ENCODE assay signal across 22 cellular contexts in the genomic region with DNA sequence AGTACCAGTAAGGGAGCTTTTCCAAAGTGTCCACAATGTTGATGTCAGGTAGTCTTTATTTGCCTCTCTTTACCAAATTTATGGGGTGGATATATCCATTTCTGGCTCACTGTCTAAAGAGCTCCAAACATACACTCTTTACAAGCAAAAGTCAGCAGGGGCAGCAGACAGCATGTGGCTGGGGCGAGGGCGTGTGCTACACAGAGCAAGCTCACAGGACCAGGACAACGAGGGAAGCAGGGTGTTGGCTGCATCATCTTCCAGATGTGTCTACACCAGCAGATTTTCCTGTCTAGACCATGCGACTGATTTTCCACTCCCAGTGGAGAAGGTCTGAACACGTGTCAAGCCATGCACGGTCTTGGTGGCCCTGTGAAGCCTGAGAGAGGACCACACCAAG.
"Had no signal": no experiment of that assay in that cellular context is flagged by ENCODE, and none has a peak within 500 bp of the region (broad histone marks: within the 10 kb centered on the region; RNA-seq: fewer than 3 reads in every experiment).

No MANE protein-coding gene starts in this region.

- H3K27me3 ChIP-seq: MG63 had no signal

- H3K27ac ChIP-seq: HL-60 had no signal

- DNase-seq: Karpas-422, KG1, MG63, NCI-H1092, NCI-H1105 treated with DMSO at 0.1 percent for 48 hours, NCI-H1417 treated with DMSO at 0.1 percent for 48 hours, NCI-H146, NCI-H1694 treated with DMSO at 0.1 percent for 48 hours, NCI-H1930, NCI-H2081 treated with DMSO at 0.1 percent for 48 hours, NCI-H2171, NCI-H226, NCI-H446, NCI-H510A, NCI-H524 treated with DMSO at 0.1 percent for 48 hours, NCI-H69, NCI-H774, Right ventricle myocardium superior, RPMI8226, SIG-M5, SK-N-SH had no signal

- H3K36me3 ChIP-seq: MG63 had no signal

- H3K4me3 ChIP-seq: MG63 had no signal

- H3K9me3 ChIP-seq: MG63, SK-N-SH had no signal
